ENCODE assay signal across 1 cellular context in the genomic region with DNA sequence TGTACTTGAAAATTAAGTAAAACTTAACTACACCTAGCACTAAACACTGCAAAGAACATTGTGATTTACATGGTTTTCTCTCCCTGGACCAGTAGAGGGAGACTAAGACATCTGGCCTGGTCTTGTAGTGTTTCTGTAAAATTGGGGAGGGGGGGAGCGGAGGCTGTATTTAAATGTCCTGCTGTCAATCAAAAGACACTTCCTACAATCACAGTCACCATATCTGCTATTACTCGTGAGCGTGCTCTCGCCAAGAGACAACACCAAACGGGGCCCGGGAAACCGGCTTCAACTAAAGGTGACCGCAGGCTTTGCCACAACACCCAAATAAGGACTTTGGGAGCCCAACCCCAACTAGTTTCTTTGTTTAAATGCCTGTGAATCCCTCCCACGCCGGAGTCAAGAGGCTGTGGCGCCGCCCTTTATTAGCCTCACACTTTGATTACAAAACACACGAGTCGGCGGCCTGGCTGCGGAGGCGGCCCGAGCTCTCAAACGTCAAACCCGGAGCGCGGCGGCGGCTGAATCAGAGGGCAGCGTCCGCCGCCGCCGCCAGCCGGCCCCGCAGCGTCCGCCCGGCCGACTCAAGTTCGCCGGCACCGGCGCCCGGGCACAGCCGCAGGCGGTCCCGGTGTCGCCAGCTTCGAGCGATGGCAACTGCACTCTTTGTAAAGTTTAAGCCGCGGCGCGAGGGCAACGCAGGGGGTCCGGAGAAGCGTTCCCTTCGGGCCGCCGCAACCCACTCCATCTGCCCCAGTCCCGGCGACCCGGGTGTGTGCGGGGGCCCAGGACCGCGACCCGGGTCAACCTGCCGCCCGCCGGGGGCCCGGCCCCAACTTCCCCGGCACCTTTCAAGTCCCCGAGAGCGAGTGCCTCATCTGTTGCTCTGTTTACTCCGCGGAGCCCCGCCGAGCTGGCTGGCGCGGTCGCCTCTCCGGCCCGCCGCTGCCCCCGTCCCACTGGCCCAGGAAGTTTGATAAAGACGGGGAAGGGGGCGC.
TF ChIP-seq lines count a peak whose summit lies in the region.

No MANE protein-coding gene starts in this region.

TF ChIP-seq in GM23338, 12 proteins besides CTCF, POLR2A, EP300 and RAD21 (continued from another document):
- TF ChIP-seq NANOG (IDR thresholded peaks at IDR 0.05; ENCODE audit: borderline replicate concordance) = no peak
- peak; percentile 37; the same call in 1 of the 2 replicates for TF ChIP-seq POLR2AphosphoS5 (IDR thresholded peaks at IDR 0.05; ENCODE audit: low read depth)
- 0 out of 2 replicates have a peak, but pooled peaks have one; percentile 34 for TF ChIP-seq CREB1 (CRISPR knock-in tag; IDR thresholded peaks at IDR 0.05; ENCODE audit: low read depth)
